Comparison of ENCODE assay signal across 9 cellular contexts in genomic region chr1:110312188-110313121, GRCh38.
A peak's percentile ranks its signal among the peaks of the same experiment; 100 is the strongest.
DNase-seq lines count a peak whose midpoint lies in the region; ATAC-seq lines count a peak whose summit lies in the region.
"Had no signal": no experiment of that assay in that cellular context is flagged by ENCODE, and none has a peak within 500 bp of the region (broad histone marks: within the 10 kb centered on the region; RNA-seq: fewer than 3 reads in every experiment).

No MANE protein-coding gene starts in this region.

- H3K4me3 Mint-ChIP-seq in effector memory CD8-positive, alpha-beta T cell, result no peak overlapping the region
- H3K4me3 Mint-ChIP-seq: T-helper 1 cell treated with Interleukin-12 subunit alpha and Interleukin-12 subunit beta and Interleukin-4 antibody, amounts not matched to agents 30 μg/mL and 1 μg/mL, for 36 hours had no signal

- H3K27me3 Mint-ChIP-seq in effector memory CD8-positive, alpha-beta T cell, result no peaks in the 10 kb centered on the region

- H3K9me3 Mint-ChIP-seq in effector memory CD8-positive, alpha-beta T cell, result no peaks in the 10 kb centered on the region
- H3K9me3 Mint-ChIP-seq: T-helper 1 cell treated with Interleukin-12 subunit alpha and Interleukin-12 subunit beta and Interleukin-4 antibody, amounts not matched to agents 30 μg/mL and 1 μg/mL, for 36 hours had no signal

- no peaks in the 10 kb centered on the region for H3K36me3 Mint-ChIP-seq in effector memory CD8-positive, alpha-beta T cell (ENCODE audit: insufficient read depth)

- DNase-seq in COLO829 (ENCODE audit: low spot score) (peak; percentile 40), NCI-H748 treated with DMSO at 0.1 percent for 48 hours (lab: John Stamatoyannopoulos, UW) (peak; percentile 48), medulla oblongata (ENCODE audit: extremely low spot score) (peak; percentile 90), T1000 (lab: John Stamatoyannopoulos, UW) (no peak)
- peak; percentile 88 for DNase-seq in activated CD8-positive, alpha-beta memory T cell treated with anti-CD3 and anti-CD28 coated beads for 24 hours
- peak; percentile 61 to 63 (median 61) for DNase-seq in effector memory CD8-positive, alpha-beta T cell
- DNase-seq in stimulated activated CD8-positive, alpha-beta memory T cell treated with anti-CD3 and anti-CD28 coated beads, Interleukin-15, amount 100 ng/mL, for 24 hours (ENCODE audit: low read depth), result peak; percentile 33

- peaks cover 0 to 3% of the 10 kb centered on the region in 2 donors for H3K4me1 Mint-ChIP-seq in effector memory CD8-positive, alpha-beta T cell (ENCODE audit: low read depth in 2 of 2)

- no peak overlapping the region for H3K27ac Mint-ChIP-seq in effector memory CD8-positive, alpha-beta T cell
- H3K27ac Mint-ChIP-seq: T-helper 1 cell treated with Interleukin-12 subunit alpha and Interleukin-12 subunit beta and Interleukin-4 antibody, amounts not matched to agents 30 μg/mL and 1 μg/mL, for 36 hours had no signal

- ATAC-seq in HG02885 (IDR thresholded peaks at IDR 0.05; ENCODE audit: poor library complexity, unreplicated experiment), result peak; percentile 49
- peak; percentile 98 for ATAC-seq in effector memory CD8-positive, alpha-beta T cell (replicated peaks)
